Comparison of ENCODE assay signal across 9 cellular contexts in genomic region chr19:48720251-48720612, GRCh38. TPM values are rescaled to one million over a fixed set of nuclear protein-coding genes. Genes with fewer than 3 reads are reported as not detected.
DNase-seq lines count a peak whose midpoint lies in the region; ATAC-seq and TF ChIP-seq lines count a peak whose summit lies in the region.
"Had no signal": no experiment of that assay in that cellular context is flagged by ENCODE, and none has a peak within 500 bp of the region (broad histone marks: within the 10 kb centered on the region; RNA-seq: fewer than 3 reads in every experiment).

No MANE protein-coding gene starts in this region.

- H3K36me3 Mint-ChIP-seq in Calu3 (ENCODE audit: insufficient read depth, unreplicated experiment): peaks cover 35% of the 10 kb centered on the region

- H3K27me3 ChIP-seq in Loucy (ENCODE audit: insufficient read depth, low read length, poor library complexity, severe bottlenecking) (no peaks in the 10 kb centered on the region), ovary (no peaks in the 10 kb centered on the region)
- H3K27me3 ChIP-seq in effector memory CD4-positive, alpha-beta T cell (replicated peaks; ENCODE audit: control insufficient read depth, insufficient read depth, low read length, poor library complexity, severe bottlenecking): no peaks in the 10 kb centered on the region

- H3K9me3 ChIP-seq in Loucy (ENCODE audit: insufficient read depth, low read depth, low read length) (no peaks in the 10 kb centered on the region), ovary (no peaks in the 10 kb centered on the region)
- H3K9me3 ChIP-seq in effector memory CD4-positive, alpha-beta T cell (ENCODE audit: control insufficient read depth, low read length): no peaks in the 10 kb centered on the region

- H3K4me1 ChIP-seq in Loucy (ENCODE audit: insufficient read depth, low read length, poor library complexity, severe bottlenecking) (peaks cover 7% of the 10 kb centered on the region), ovary (ENCODE audit: insufficient read depth) (peaks cover 39% of the 10 kb centered on the region)
- peaks cover 7% of the 10 kb centered on the region for H3K4me1 ChIP-seq in effector memory CD4-positive, alpha-beta T cell (ENCODE audit: control insufficient read depth, insufficient read depth, low read length, poor library complexity, severe bottlenecking)

- H3K36me3 ChIP-seq in Loucy (ENCODE audit: insufficient read depth, low read length): no peaks in the 10 kb centered on the region
- no peaks in the 10 kb centered on the region for H3K36me3 ChIP-seq in effector memory CD4-positive, alpha-beta T cell (ENCODE audit: control insufficient read depth, insufficient read depth, low read length)
- H3K36me3 ChIP-seq in ovary: no peaks in the 10 kb centered on the region

- peak overlapping the region; percentile 31 for H3K9ac ChIP-seq in Loucy (ENCODE audit: low read depth, low read length, poor library complexity, severe bottlenecking)

- 3 to 5% (median 3%) methylated on average over 12 of the region's 12 CpGs for WGBS in ovary, 3 donors

- H2AFZ ChIP-seq in Loucy (ENCODE audit: low read length): peak overlapping the region; percentile 82

- H3K4me3 ChIP-seq in Loucy (ENCODE audit: low read length, poor library complexity, severe bottlenecking): peak overlapping the region; percentile 75
- H3K4me3 ChIP-seq in effector memory CD4-positive, alpha-beta T cell (ENCODE audit: insufficient read depth, low read depth, low read length, poor library complexity, severe bottlenecking): peak overlapping the region; percentile 71
- peak overlapping the region; percentile 51 for H3K4me3 ChIP-seq in ovary

- intact Hi-C loops in Calu3 (cut with micrococcal nuclease; ENCODE audit: unreplicated experiment) (no loop called here), ovary (cut with DNase I) (no loop called here)

- CTCF ChIA-PET in Calu3 (lab: Charles Lee): interaction anchor here (0.8 to 1.4 kb wide), 6 partner anchors 15 to 75 kb away, joined by 3 to 7 read pairs (median 3); partner anchors contain the start of gene FUT2

- BruUV-seq in Calu3 (replicated peaks; lab: Mats Ljungman, UMichigan): no TSS peak

- H3K4me1 Mint-ChIP-seq in Calu3 (ENCODE audit: low read depth, unreplicated experiment): peaks cover 6% of the 10 kb centered on the region

- no peaks in the 10 kb centered on the region for H3K9me3 Mint-ChIP-seq in Calu3 (ENCODE audit: low read depth, unreplicated experiment)

- peak overlapping the region; percentile 77 for H3K27ac ChIP-seq in effector memory CD4-positive, alpha-beta T cell (ENCODE audit: insufficient read depth, low read length, poor library complexity, severe bottlenecking)
- peak overlapping the region; percentile 55 to 96 for H3K27ac ChIP-seq in ovary

- in situ Hi-C loops in KBM-7 (cut with MboI; ENCODE audit: low pct_unique_long_range_greater_than_20kb, low sequenced_read_pairs): no loop called here

- no peak for TF ChIP-seq EP300 in ovary (IDR thresholded peaks at IDR 0.05)

- TF ChIP-seq POLR2A in ovary (IDR thresholded peaks at IDR 0.05): no peak

- H4K20me1 ChIP-seq in Loucy (ENCODE audit: insufficient read depth, low read length, poor library complexity, severe bottlenecking): no peaks in the 10 kb centered on the region

- H3K4me3 Mint-ChIP-seq in Calu3 (ENCODE audit: low read depth, unreplicated experiment): peak overlapping the region; percentile 99

- no peak for DNase-seq in Calu3
- no peak for DNase-seq in effector memory CD4-positive, alpha-beta T cell
- DNase-seq in ovary: peak in 1 of 5 donors; percentile 73
- DNase-seq in RKO (ENCODE audit: low spot score): no peak
- no peak for DNase-seq in KBM-7
- no peak for DNase-seq in NCI-H2196 treated with DMSO at 0.1 percent for 48 hours (lab: John Stamatoyannopoulos, UW; ENCODE audit: unreplicated experiment)

- no peaks in the 10 kb centered on the region for H3F3A ChIP-seq in Loucy (ENCODE audit: low read depth)

- H3K9me2 ChIP-seq in Loucy (replicated peaks; ENCODE audit: low read depth, low read length): no peaks in the 10 kb centered on the region

- no peak for ATAC-seq in GM21515 (IDR thresholded peaks at IDR 0.05; ENCODE audit: unreplicated experiment)

- peaks cover 13% of the 10 kb centered on the region for H3K27me3 Mint-ChIP-seq in Calu3 (ENCODE audit: unreplicated experiment)

- peak overlapping the region; percentile 87 for H3K4me2 ChIP-seq in Loucy (ENCODE audit: low read depth, low read length, poor library complexity, severe bottlenecking)

- peaks cover 4% of the 10 kb centered on the region; the same call in 1 of the 2 replicates for H3K79me2 ChIP-seq in Loucy (ENCODE audit: insufficient read depth, low read length)

- peak overlapping the region; percentile 96 for H3K27ac Mint-ChIP-seq in Calu3 (ENCODE audit: unreplicated experiment)

- no peak for TF ChIP-seq CTCF in Calu3 (IDR thresholded peaks at IDR 0.05; ENCODE audit: unreplicated experiment)
- no peak for TF ChIP-seq CTCF in Loucy (conservative IDR thresholded peaks at IDR 0.05; ENCODE audit: low read length)
- no peak for TF ChIP-seq CTCF in ovary (IDR thresholded peaks at IDR 0.05)

RNA-seq across cellular contexts. Expression of gene MAMSTR, which starts 0.7 kb away (rescaled TPM):
- total RNA-seq in Calu3 (2022) (1.7 TPM in 2 replicates), ovary (10 to 100 TPM in 5 of 7 donors, 1 to 10 TPM in 2; 1.3 to 17.1 (median 11.2) TPM)
- 1 to 10 TPM; 3.7 to 5.7 TPM for polyA plus RNA-seq in ovary

RNA-seq across cellular contexts. Expression of gene RASIP1, which starts 20.2 kb away (rescaled TPM):
- 0.09 and 0.29 TPM in 2 replicates for total RNA-seq in Calu3 (2022)
- total RNA-seq in ovary: 10 to 100 TPM in 5 of 7 donors, 1 to 10 TPM in 2; 4.9 to 25.9 (median 14.2) TPM
- 10 to 100 TPM in 1 of 2 donors, 1 to 10 TPM in 1; 4.1 to 18.4 TPM for polyA plus RNA-seq in ovary

RNA-seq across cellular contexts. Expression of gene FUT2, which starts 24.5 kb away (rescaled TPM):
- total RNA-seq in Calu3 (2022) (8.7 and 10.4 TPM in 2 replicates), ovary (1 to 10 TPM in 5 of 7 donors, not detected in 2; 1.0 to 2.5 (median 2.4) TPM)
- polyA plus RNA-seq in ovary: under 1 TPM; 0.10 to 0.23 TPM
- total RNA-seq: lung microvascular endothelial cell had no signal

RNA-seq across cellular contexts. Expression of gene IZUMO1, which starts 26.5 kb away (rescaled TPM):
- total RNA-seq in Calu3 (2022) (0.31 and 0.42 TPM in 2 replicates), ovary (under 1 TPM in 2 of 7 donors, not detected in 5; 0.11 to 0.67 TPM)
- under 1 TPM; 0.08 to 0.13 TPM for polyA plus RNA-seq in ovary

RNA-seq across cellular contexts. Expression of gene FUT1, which starts 32.2 kb away (rescaled TPM):
- 2.6 and 2.9 TPM in 2 replicates for total RNA-seq in Calu3 (2022)
- total RNA-seq in ovary: 1 to 10 TPM in 3 of 7 donors, under 1 TPM in 4; 0.48 to 4.0 (median 0.87) TPM
- 1 to 10 TPM; 1.3 to 1.4 TPM for polyA plus RNA-seq in ovary
